In genomic region chr1:224989615-224990014, GRCh38 we compare ENCODE assay signal across 33 cellular contexts.
"Had no signal": no experiment of that assay in that cellular context is flagged by ENCODE, and none has a peak within 500 bp of the region (broad histone marks: within the 10 kb centered on the region; RNA-seq: fewer than 3 reads in every experiment).

No MANE protein-coding gene starts in this region.

- H3K36me3 ChIP-seq: adrenal gland, ascending aorta, brain microvascular endothelial cell, breast epithelium, cardiac muscle cell had no signal

- FAIRE-seq: astrocyte, bronchial epithelial cell, colon had no signal

- H3K27me3 ChIP-seq: adrenal gland, ascending aorta, body of pancreas, brain microvascular endothelial cell, breast epithelium, cardiac muscle cell had no signal

- ATAC-seq: activated naive CD4-positive, alpha-beta T cell treated with anti-CD3 and anti-CD28 coated beads, Interleukin-2, amount 50 U/mL, for 72 hours; activated naive CD8-positive, alpha-beta T cell treated with anti-CD3 and anti-CD28 coated beads, Interleukin-2, amount 50 U/mL, for 24 hours; activated T-cell treated with anti-CD3 and anti-CD28 coated beads, Interleukin-2, amount 50 U/mL, for 4 hours; activated T-cell treated with anti-CD3 and anti-CD28 coated beads, Interleukin-2, amount 50 U/mL, for 72 hours; activated T-helper 17 cell treated with anti-CD3 and anti-CD28 coated beads, Interleukin-2, amount 50 U/mL, for 72 hours; body of pancreas had no signal

- DNase-seq: activated effector memory CD4-positive, alpha-beta T cell treated with anti-CD3 and anti-CD28 coated beads, Interleukin-2, amount 50 U/mL, for 16 hours; activated effector memory CD4-positive, alpha-beta T cell treated with Interleukin-2 at 50 U/mL for 16 hours; activated gamma-delta T cell; activated gamma-delta T cell treated with Interleukin-2 at 50 U/mL for 16 hours; activated naive CD4-positive, alpha-beta T cell; activated naive CD4-positive, alpha-beta T cell treated with anti-CD3 and anti-CD28 coated beads for 36 hours; activated naive CD4-positive, alpha-beta T cell treated with anti-CD3 and anti-CD28 coated beads, Interleukin-2, amount 10 ng/mL, durations not matched to agents 7 days and 5 days; activated naive CD4-positive, alpha-beta T cell treated with anti-CD3 and anti-CD28 coated beads, Interleukin-2, amount 50 U/mL, for 16 hours; activated naive CD4-positive, alpha-beta T cell treated with Interleukin-2 at 50 U/mL for 16 hours; activated naive CD8-positive, alpha-beta T cell treated with anti-CD3 and anti-CD28 coated beads for 36 hours; activated naive CD8-positive, alpha-beta T cell treated with anti-CD3 and anti-CD28 coated beads, Interleukin-2, amount 10 ng/mL, durations not matched to agents 7 days and 5 days; activated naive CD8-positive, alpha-beta T cell treated with anti-CD3 and anti-CD28 coated beads, Interleukin-2, amount 50 U/mL, for 24 hours; activated T-cell treated with anti-CD3 and anti-CD28 coated beads, Interleukin-2, amount 50 U/mL, for 4 hours; activated T-cell treated with anti-CD3 and anti-CD28 coated beads, Interleukin-2, amount 50 U/mL, for 48 hours; activated T-cell treated with anti-CD3 and anti-CD28 coated beads, Interleukin-2, amount 50 U/mL, for 72 hours; adrenal gland; amniotic stem cell; amygdala; anterior cingulate cortex; aorta; body of pancreas; brain microvascular endothelial cell; caudate nucleus; central memory CD4-positive, alpha-beta T cell; cerebellar nuclear complex had no signal

- H3K4me1 ChIP-seq: adrenal gland, ascending aorta, body of pancreas, breast epithelium had no signal

- H3K9me3 ChIP-seq: adrenal gland, ascending aorta, body of pancreas had no signal

- H3K4me3 ChIP-seq: adrenal gland, ascending aorta, body of pancreas, breast epithelium, cardiac muscle cell had no signal

- H3K27ac ChIP-seq: adrenal gland, ascending aorta, body of pancreas, brain microvascular endothelial cell, breast epithelium, cardiac muscle cell had no signal
